16 cellular contexts compared by ENCODE assay signal in the genomic region with DNA sequence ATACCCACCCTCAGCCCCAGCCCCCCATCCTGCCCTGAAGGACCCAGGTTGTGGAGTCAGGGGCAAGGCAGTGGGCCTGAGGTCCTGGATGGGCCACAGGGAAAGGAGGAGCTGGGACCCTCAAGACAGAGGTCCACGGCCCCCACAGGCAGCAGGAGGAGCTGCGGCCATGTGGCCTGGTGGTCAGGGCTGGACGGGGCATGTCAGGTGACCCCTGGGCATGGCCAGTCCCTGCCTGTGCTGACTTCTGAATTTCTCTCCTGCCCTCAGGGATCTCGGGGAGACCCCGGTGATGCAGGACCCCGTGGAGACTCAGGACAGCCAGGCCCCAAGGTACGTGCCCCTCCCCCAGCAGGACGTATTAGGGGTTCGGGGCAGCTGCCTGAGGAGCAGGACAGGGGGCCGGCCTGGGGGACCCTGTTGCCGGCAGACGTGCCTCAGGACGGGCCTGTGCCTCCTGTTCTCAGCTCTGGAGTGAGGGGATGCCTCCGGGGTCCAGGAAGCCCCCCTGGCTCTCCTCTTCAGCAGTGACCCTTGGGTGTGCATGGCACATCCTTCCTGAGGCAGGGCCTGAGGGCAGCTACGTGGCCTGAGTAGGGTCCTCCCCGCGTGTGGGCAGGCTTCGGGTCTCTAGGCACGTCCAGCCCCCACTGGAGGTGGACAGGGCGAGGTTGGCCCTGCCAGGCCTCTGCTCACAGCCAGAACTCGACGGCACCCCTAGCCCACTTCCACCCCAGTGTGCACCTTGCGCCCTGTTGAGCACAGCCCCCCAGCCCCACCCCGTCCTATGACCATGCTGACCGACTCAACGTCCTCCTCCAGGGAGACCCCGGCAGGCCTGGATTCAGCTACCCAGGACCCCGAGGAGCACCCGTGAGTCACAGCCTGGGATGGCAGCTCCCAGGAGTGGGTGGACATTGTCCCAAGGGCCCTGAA. TPM values are rescaled to one million over a fixed set of nuclear protein-coding genes. Genes with fewer than 3 reads are reported as not detected.
DNase-seq lines count a peak whose midpoint lies in the region; ATAC-seq, FAIRE-seq and TF ChIP-seq lines count a peak whose summit lies in the region.
"Had no signal": no experiment of that assay in that cellular context is flagged by ENCODE, and none has a peak within 500 bp of the region (broad histone marks: within the 10 kb centered on the region; RNA-seq: fewer than 3 reads in every experiment).

No MANE protein-coding gene starts in this region.

- H3K36me3 ChIP-seq in body of pancreas (replicated peaks in 1 of 2; ENCODE audit: insufficient read depth in 1 of 2, low read depth in 2 of 2) (no peaks in the 10 kb centered on the region), mucosa of descending colon (ENCODE audit: low read depth) (no peaks in the 10 kb centered on the region), upper lobe of right lung (peaks cover 51% of the 10 kb centered on the region)

- ATAC-seq in Right ventricle myocardium superior (ENCODE audit: poor library complexity): no peak
- no peak for ATAC-seq in body of pancreas
- ATAC-seq in mucosa of descending colon: no peak
- ATAC-seq in upper lobe of right lung: no peak
- ATAC-seq in GM18907 (IDR thresholded peaks at IDR 0.05; ENCODE audit: unreplicated experiment): no peak

- intact Hi-C loops in cardiac septum (cut with DNase I): loop anchor here (10.0 kb wide), 1 partner anchor 127 kb away; no protein-coding TSS in a partner anchor
- intact Hi-C loops in Right ventricle myocardium superior (cut with DNase I): no loop called here
- intact Hi-C loops in body of pancreas (cut with DNase I): no loop called here
- intact Hi-C loops in mucosa of descending colon (cut with DNase I, micrococcal nuclease): no loop called here
- intact Hi-C loops in upper lobe of right lung (cut with DNase I): no loop called here

- no peak for FAIRE-seq in H54 (lab: Jason Lieb, UNC)
- FAIRE-seq: G401.6 had no signal

- no peak for TF ChIP-seq POLR2A in body of pancreas (IDR thresholded peaks at IDR 0.05)
- TF ChIP-seq POLR2A in H54 (IDR thresholded peaks at IDR 0.05; ENCODE audit: low read depth, low read length): no peak

- H3K9me3 ChIP-seq in body of pancreas (no peaks in the 10 kb centered on the region), mucosa of descending colon (no peaks in the 10 kb centered on the region), upper lobe of right lung (no peaks in the 10 kb centered on the region)

- H3K4me1 ChIP-seq in body of pancreas (no peaks in the 10 kb centered on the region), mucosa of descending colon (ENCODE audit: low read depth) (no peaks in the 10 kb centered on the region), upper lobe of right lung (no peaks in the 10 kb centered on the region)

- H3K27me3 ChIP-seq in body of pancreas (no peaks in the 10 kb centered on the region), upper lobe of right lung (no peaks in the 10 kb centered on the region)

- 48 to 69% methylated on average over 7 to 23 of the region's 29 CpGs for WGBS in body of pancreas, 2 donors

- no peak for TF ChIP-seq CTCF in body of pancreas (IDR thresholded peaks at IDR 0.05)
- TF ChIP-seq CTCF in mucosa of descending colon (IDR thresholded peaks at IDR 0.05): no peak
- no peak for TF ChIP-seq CTCF in upper lobe of right lung (IDR thresholded peaks at IDR 0.05)

- H3K4me3 ChIP-seq in body of pancreas: no peak overlapping the region
- H3K4me3 ChIP-seq in mucosa of descending colon: no peak overlapping the region
- H3K4me3 ChIP-seq in upper lobe of right lung: no peak overlapping the region
- H3K4me3 ChIP-seq: skin epidermis had no signal

- H3K27ac ChIP-seq in body of pancreas (no peak overlapping the region), upper lobe of right lung (no peak overlapping the region)
- H3K27ac ChIP-seq: C4-2B, epithelial cell of prostate had no signal

- DNase-seq in cardiac septum (ENCODE audit: low spot score) (peak; percentile 71), Right ventricle myocardium superior (no peak), body of pancreas (peak in 3 of 4 donors; percentile 3 to 8 (median 5)), mucosa of descending colon (peak in 2 of 3 donors; percentile 17 to 40), upper lobe of right lung (peak; percentile 58), NCI-H446 (lab: John Stamatoyannopoulos, UW) (no peak), H54 (ENCODE audit: insufficient read length, low spot score) (no peak)
- DNase-seq: activated CD4-positive, alpha-beta memory T cell treated with anti-CD3 and anti-CD28 coated beads for 36 hours; Kasumi-1; NCI-H2081; NK-92 treated with Interleukin-12 subunit alpha and Interleukin-12 subunit beta, amount 100 ng/mL, for 24 hours had no signal

RNA-seq across cellular contexts. Expression of a gene that starts 23.6 kb away (rescaled TPM):
- 157 TPM for total RNA-seq in cardiac septum
- 191 TPM for total RNA-seq in Right ventricle myocardium superior
- total RNA-seq in body of pancreas: 100 to 1,000 TPM in 1 of 2 donors, 10 to 100 TPM in 1; 72.1 to 339 TPM
- 100 to 1,000 TPM in 2 of 3 donors, 10 to 100 TPM in 1; 65.1 to 858 (median 191) TPM for total RNA-seq in mucosa of descending colon
- total RNA-seq in upper lobe of right lung: 269 TPM

RNA-seq across cellular contexts. Expression of a gene that starts 33.8 kb away (rescaled TPM):
- total RNA-seq in cardiac septum: 0.83 TPM
- 1.9 TPM for total RNA-seq in Right ventricle myocardium superior
- under 1 TPM in 1 of 2 donors, not detected in 1; 0.33 TPM for total RNA-seq in body of pancreas
- 1 to 10 TPM in 1 of 3 donors, under 1 TPM in 1, not detected in 1; 0.36 to 2.1 TPM for total RNA-seq in mucosa of descending colon
- total RNA-seq in upper lobe of right lung: 0.46 TPM

Comparison
In these comparisons a context has a peak if more than half of its experiments do, and no peak if none do; other contexts are left out.
1. DNase-seq: peak in cardiac septum (single experiment), body of pancreas (3 of 4), mucosa of descending colon (2 of 3) and upper lobe of right lung (single experiment); none in Right ventricle myocardium superior (single experiment), NCI-H446 (0 of 2) and H54 (single experiment).